In genomic region chr11:16889905-16890304, GRCh38 we compare ENCODE assay signal across 23 cellular contexts.
"Had no signal": no experiment of that assay in that cellular context is flagged by ENCODE, and none has a peak within 500 bp of the region (broad histone marks: within the 10 kb centered on the region; RNA-seq: fewer than 3 reads in every experiment).

No MANE protein-coding gene starts in this region.

- H3K4me1 Mint-ChIP-seq: nephron had no signal

- H3K9me3 ChIP-seq: neutrophil, ovary, psoas muscle, testis had no signal

- H3K27ac ChIP-seq: esophagus muscularis mucosa, gastrocnemius medialis, neutrophil, ovary, psoas muscle, testis, upper lobe of left lung had no signal

- H3K4me3 ChIP-seq: esophagus muscularis mucosa, gastrocnemius medialis, ovary, psoas muscle, testis, upper lobe of left lung had no signal

- H3K27me3 ChIP-seq: esophagus muscularis mucosa, gastrocnemius medialis, ovary, testis, upper lobe of left lung had no signal

- DNase-seq: activated CD4-positive, alpha-beta T cell treated with anti-CD3 and anti-CD28 coated beads for 36 hours; activated CD4-positive, alpha-beta T cell treated with anti-CD3 and anti-CD28 coated beads, Interleukin-2, amount 50 U/mL, for 4 hours; activated CD8-positive, alpha-beta memory T cell treated with anti-CD3 and anti-CD28 coated beads for 24 hours; activated CD8-positive, alpha-beta memory T cell treated with anti-CD3 and anti-CD28 coated beads, Interleukin-2, amount 50 U/mL, for 4 hours; activated gamma-delta T cell; activated naive CD4-positive, alpha-beta T cell treated with anti-CD3 and anti-CD28 coated beads, Interleukin-2, amount 50 U/mL, for 16 hours; activated T-cell treated with anti-CD3 and anti-CD28 coated beads, Interleukin-2, amount 50 U/mL, for 24 hours; aorta; effector CD8-positive, alpha-beta T cell; gastrocnemius medialis; ovary; psoas muscle; right cardiac atrium; stimulated activated CD4-positive, alpha-beta T cell treated with anti-CD3 and anti-CD28 coated beads, Interleukin-1b, Interleukin-23, amount 100 ng/mL, for 48 hours; T-helper 9 cell; testis; upper lobe of left lung had no signal

- H3K27me3 Mint-ChIP-seq: activated CD4-positive, alpha-beta T cell treated with anti-CD3 and anti-CD28 coated beads for 36 hours; activated T-cell treated with anti-CD3 and anti-CD28 coated beads, Interleukin-2, amount 50 U/mL, for 24 hours; dendritic cell treated with granulocyte-macrophage colony-stimulating factor and Interleukin-4, amounts not matched to agents 40 ng/mL and 50 ng/mL, for 4 days; memory B cell had no signal

- H3K27ac Mint-ChIP-seq: activated CD4-positive, alpha-beta T cell treated with anti-CD3 and anti-CD28 coated beads for 36 hours; activated T-cell treated with anti-CD3 and anti-CD28 coated beads, Interleukin-2, amount 50 U/mL, for 24 hours; brain; dendritic cell treated with granulocyte-macrophage colony-stimulating factor and Interleukin-4, amounts not matched to agents 40 ng/mL and 50 ng/mL, for 4 days; memory B cell; nephron had no signal

- H3K4me3 Mint-ChIP-seq: activated CD4-positive, alpha-beta T cell treated with anti-CD3 and anti-CD28 coated beads for 36 hours; activated T-cell treated with anti-CD3 and anti-CD28 coated beads, Interleukin-2, amount 50 U/mL, for 24 hours; brain; dendritic cell treated with granulocyte-macrophage colony-stimulating factor and Interleukin-4, amounts not matched to agents 40 ng/mL and 50 ng/mL, for 4 days; memory B cell; nephron had no signal

- H3K4me1 ChIP-seq: gastrocnemius medialis, psoas muscle, testis, upper lobe of left lung had no signal

- ATAC-seq: activated CD4-positive, alpha-beta T cell treated with anti-CD3 and anti-CD28 coated beads for 36 hours; gastrocnemius medialis; psoas muscle; right cardiac atrium had no signal

- H3K36me3 ChIP-seq: esophagus muscularis mucosa, gastrocnemius medialis, neutrophil, ovary, upper lobe of left lung had no signal
